Comparison of ENCODE assay signal across 18 cellular contexts in genomic region chr7:111006691-111007090, GRCh38.
A peak's percentile ranks its signal among the peaks of the same experiment; 100 is the strongest.
DNase-seq lines count a peak whose midpoint lies in the region; ATAC-seq, FAIRE-seq and TF ChIP-seq lines count a peak whose summit lies in the region.
"Had no signal": no experiment of that assay in that cellular context is flagged by ENCODE, and none has a peak within 500 bp of the region (broad histone marks: within the 10 kb centered on the region; RNA-seq: fewer than 3 reads in every experiment).

No MANE protein-coding gene starts in this region.

- POLR2A ChIA-PET in AG04449 (lab: Yijun Ruan, JAX): interaction anchor here (0.7 kb wide), 1 partner anchor 33 kb away, joined by 3 read pairs; no protein-coding TSS in a partner anchor

- no peak for FAIRE-seq in astrocyte (lab: Jason Lieb, UNC)
- FAIRE-seq: HTR-8/SVneo, K562 had no signal

- H3K4me3 Mint-ChIP-seq in astrocyte (ENCODE audit: unreplicated experiment): no peak overlapping the region
- H3K4me3 Mint-ChIP-seq in chondrocyte (ENCODE audit: unreplicated experiment): no peak overlapping the region
- no peak overlapping the region for H3K4me3 Mint-ChIP-seq in neural progenitor cell
- H3K4me3 Mint-ChIP-seq: CD4-positive, CD25-positive, alpha-beta regulatory T cell had no signal

- no peaks in the 10 kb centered on the region for H4K20me1 ChIP-seq in astrocyte (ENCODE audit: insufficient read depth, low read length)
- no peaks in the 10 kb centered on the region for H4K20me1 ChIP-seq in neural progenitor cell (ENCODE audit: low read depth)

- ATAC-seq in HG02588 (IDR thresholded peaks at IDR 0.05; ENCODE audit: unreplicated experiment): no peak
- ATAC-seq: K562, Right ventricle myocardium inferior had no signal

- no peaks in the 10 kb centered on the region for H3F3A ChIP-seq in neural progenitor cell (ENCODE audit: low read depth)

- no peaks in the 10 kb centered on the region for H3K27me3 Mint-ChIP-seq in astrocyte (ENCODE audit: low read depth, unreplicated experiment)
- H3K27me3 Mint-ChIP-seq in chondrocyte (ENCODE audit: low read depth): no peaks in the 10 kb centered on the region
- H3K27me3 Mint-ChIP-seq in neural progenitor cell (ENCODE audit: insufficient read depth, low read depth): no peaks in the 10 kb centered on the region
- H3K27me3 Mint-ChIP-seq: CD4-positive, CD25-positive, alpha-beta regulatory T cell had no signal

- H3K36me3 Mint-ChIP-seq in astrocyte (ENCODE audit: low read depth, unreplicated experiment) (no peaks in the 10 kb centered on the region), chondrocyte (ENCODE audit: low read depth) (no peaks in the 10 kb centered on the region), neural progenitor cell (no peaks in the 10 kb centered on the region)
- H3K36me3 Mint-ChIP-seq: CD4-positive, CD25-positive, alpha-beta regulatory T cell had no signal

- H2AFZ ChIP-seq in astrocyte (ENCODE audit: low read depth, low read length) (no peak overlapping the region), neural progenitor cell (replicated peaks) (no peak overlapping the region)

- H3K9me3 ChIP-seq in astrocyte (ENCODE audit: insufficient read depth, low read depth, low read length) (no peaks in the 10 kb centered on the region), neural progenitor cell (ENCODE audit: low read depth) (no peaks in the 10 kb centered on the region)

- H3K9me3 Mint-ChIP-seq in astrocyte (ENCODE audit: unreplicated experiment) (no peaks in the 10 kb centered on the region), chondrocyte (ENCODE audit: low read depth) (no peaks in the 10 kb centered on the region), neural progenitor cell (no peaks in the 10 kb centered on the region)
- H3K9me3 Mint-ChIP-seq: CD4-positive, CD25-positive, alpha-beta regulatory T cell had no signal

- H3K9ac ChIP-seq in astrocyte (ENCODE audit: low read length) (no peak overlapping the region), neural progenitor cell (no peak overlapping the region)

- TF ChIP-seq CTCF in AG04449 (IDR thresholded peaks at IDR 0.05; ENCODE audit: insufficient read depth, low read length, missing control alignments) (no peak), astrocyte (IDR thresholded peaks at IDR 0.05; ENCODE audit: insufficient read depth, low read depth, low read length) (no peak), fibroblast of the aortic adventitia (IDR thresholded peaks at IDR 0.05; ENCODE audit: insufficient read depth, low read length) (no peak), chondrocyte (IDR thresholded peaks at IDR 0.05) (no peak), neural progenitor cell (IDR thresholded peaks at IDR 0.05) (no peak)

- H3K27ac ChIP-seq in astrocyte (ENCODE audit: low read depth, low read length) (peak overlapping the region; percentile 45), neural progenitor cell (no peak overlapping the region)

- H3K4me2 ChIP-seq in astrocyte (ENCODE audit: low read length) (peak overlapping the region; percentile 28), neural progenitor cell (no peak overlapping the region)

- H3K36me3 ChIP-seq in astrocyte (ENCODE audit: insufficient read depth, low read length): no peaks in the 10 kb centered on the region
- no peaks in the 10 kb centered on the region for H3K36me3 ChIP-seq in neural progenitor cell

- H3K27ac Mint-ChIP-seq in astrocyte (ENCODE audit: unreplicated experiment) (no peak overlapping the region), chondrocyte (ENCODE audit: unreplicated experiment) (no peak overlapping the region), neural progenitor cell (no peak overlapping the region)
- H3K27ac Mint-ChIP-seq: CD4-positive, CD25-positive, alpha-beta regulatory T cell had no signal

- H3K27me3 ChIP-seq in astrocyte (ENCODE audit: insufficient read depth, low read length) (no peaks in the 10 kb centered on the region), neural progenitor cell (no peaks in the 10 kb centered on the region)

- CTCF ChIA-PET in AG04449 (lab: Yijun Ruan, JAX): no interaction called here

- H3K4me1 Mint-ChIP-seq in astrocyte (ENCODE audit: low read depth, unreplicated experiment): no peaks in the 10 kb centered on the region
- H3K4me1 Mint-ChIP-seq in chondrocyte (ENCODE audit: low read depth): no peaks in the 10 kb centered on the region
- H3K4me1 Mint-ChIP-seq in neural progenitor cell: no peaks in the 10 kb centered on the region

- DNase-seq in AG04449 (ENCODE audit: low read depth, low spot score) (peak; percentile 53), HCEC 1CT (peak; percentile 63), astrocyte (ENCODE audit: low read depth) (peak; percentile 86), fibroblast of the aortic adventitia (ENCODE audit: low read depth) (peak; percentile 30), chondrocyte (ENCODE audit: low spot score) (no peak), neural progenitor cell (ENCODE audit: low spot score) (no peak), KG1 (lab: John Stamatoyannopoulos, UW) (no peak)
- DNase-seq: 8988T; Calu3; CD4-positive, CD25-positive, alpha-beta regulatory T cell; GDM1; H7; NCI-H1048; NCI-H1694 treated with DMSO at 0.1 percent for 48 hours had no signal

- H3K4me1 ChIP-seq in astrocyte (ENCODE audit: insufficient read depth, low read length) (no peaks in the 10 kb centered on the region), neural progenitor cell (no peaks in the 10 kb centered on the region)

- H3K4me3 ChIP-seq in AG04449 (ENCODE audit: low read depth, low read length): no peak overlapping the region
- H3K4me3 ChIP-seq in astrocyte (ENCODE audit: insufficient read depth, low read depth, low read length): no peak overlapping the region
- H3K4me3 ChIP-seq in fibroblast of the aortic adventitia (ENCODE audit: low read depth, low read length): no peak overlapping the region
- H3K4me3 ChIP-seq in neural progenitor cell: no peak overlapping the region
- H3K4me3 ChIP-seq: K562 had no signal

- H3K79me2 ChIP-seq in astrocyte (ENCODE audit: insufficient read depth, low read length) (no peaks in the 10 kb centered on the region), neural progenitor cell (ENCODE audit: low read depth) (no peaks in the 10 kb centered on the region)

Comparison
In these comparisons a context has a peak if more than half of its experiments do, and no peak if none do; other contexts are left out.
1. DNase-seq: peak in AG04449 (single experiment), HCEC 1CT (single experiment), astrocyte (single experiment) and fibroblast of the aortic adventitia (single experiment); none in chondrocyte (single experiment), neural progenitor cell (single experiment) and KG1 (single experiment).